Comparison of ENCODE assay signal across 20 cellular contexts in genomic region chrX:30181353-30181752, GRCh38. TPM values are rescaled to one million over a fixed set of nuclear protein-coding genes. Genes with fewer than 3 reads are reported as not detected.
A peak's percentile ranks its signal among the peaks of the same experiment; 100 is the strongest.
DNase-seq lines count a peak whose midpoint lies in the region; ATAC-seq and TF ChIP-seq lines count a peak whose summit lies in the region.
"Had no signal": no experiment of that assay in that cellular context is flagged by ENCODE, and none has a peak within 500 bp of the region (broad histone marks: within the 10 kb centered on the region; RNA-seq: fewer than 3 reads in every experiment).

No MANE protein-coding gene starts in this region.

- H3K27ac ChIP-seq in ascending aorta: peak overlapping the region; percentile 58 to 61
- no peak overlapping the region for H3K27ac ChIP-seq in adrenal gland
- H3K27ac ChIP-seq in Peyer's patch: no peak overlapping the region
- H3K27ac ChIP-seq: C4-2B had no signal

- H3K4me1 Mint-ChIP-seq in activated CD4-positive, alpha-beta memory T cell treated with anti-CD3 and anti-CD28 coated beads for 36 hours (ENCODE audit: low read depth): no peaks in the 10 kb centered on the region

- POLR2A ChIA-PET in activated CD4-positive, alpha-beta memory T cell treated with anti-CD3 and anti-CD28 coated beads for 36 hours (lab: Charles Lee): no interaction called here

- CTCF ChIA-PET in activated CD4-positive, alpha-beta memory T cell treated with anti-CD3 and anti-CD28 coated beads for 36 hours (lab: Charles Lee): no interaction called here

- no peaks in the 10 kb centered on the region for H3K36me3 ChIP-seq in ascending aorta
- no peaks in the 10 kb centered on the region for H3K36me3 ChIP-seq in adrenal gland (replicated peaks in 1 of 2)
- H3K36me3 ChIP-seq in Peyer's patch: no peaks in the 10 kb centered on the region
- H3K36me3 ChIP-seq: HAP-1, MG63 had no signal

- TF ChIP-seq POLR2A in adrenal gland (IDR thresholded peaks at IDR 0.05): no peak
- no peak for TF ChIP-seq POLR2A in Peyer's patch (IDR thresholded peaks at IDR 0.05)

- H3K4me1 ChIP-seq in ascending aorta: no peaks in the 10 kb centered on the region
- no peaks in the 10 kb centered on the region for H3K4me1 ChIP-seq in adrenal gland (replicated peaks in 1 of 2)
- H3K4me1 ChIP-seq in Peyer's patch: no peaks in the 10 kb centered on the region

- no peaks in the 10 kb centered on the region for H3K9me3 ChIP-seq in ascending aorta
- no peaks in the 10 kb centered on the region for H3K9me3 ChIP-seq in adrenal gland (replicated peaks in 1 of 3)
- H3K9me3 ChIP-seq in Peyer's patch: no peaks in the 10 kb centered on the region
- H3K9me3 ChIP-seq: HAP-1, MG63 had no signal

- 44 to 65% (median 57%) methylated on average over 1 of the region's 1 CpG for WGBS in adrenal gland, 4 donors

- DNase-seq in GM12865 (ENCODE audit: low read depth): peak; percentile 23
- DNase-seq in ascending aorta (ENCODE audit: low spot score in 2 of 2): no peak
- no peak for DNase-seq in activated effector memory CD4-positive, alpha-beta T cell treated with anti-CD3 and anti-CD28 coated beads, Interleukin-2, amount 50 U/mL, for 16 hours
- no peak for DNase-seq in adrenal gland
- no peak for DNase-seq in activated CD4-positive, alpha-beta memory T cell treated with anti-CD3 and anti-CD28 coated beads for 36 hours
- DNase-seq in Peyer's patch: no peak
- DNase-seq: MG63, NCI-H1105, NCI-H187, NCI-H774, Right ventricle myocardium superior had no signal

- H3K4me3 Mint-ChIP-seq in activated CD4-positive, alpha-beta memory T cell treated with anti-CD3 and anti-CD28 coated beads for 36 hours: no peak overlapping the region

- H3K27me3 Mint-ChIP-seq in activated CD4-positive, alpha-beta memory T cell treated with anti-CD3 and anti-CD28 coated beads for 36 hours: peaks cover 2% of the 10 kb centered on the region

- H3K27me3 ChIP-seq in ascending aorta (no peaks in the 10 kb centered on the region), adrenal gland (no peaks in the 10 kb centered on the region), Peyer's patch (no peaks in the 10 kb centered on the region)
- H3K27me3 ChIP-seq: MG63 had no signal

- H3K4me3 ChIP-seq in GM12865 (ENCODE audit: low read depth, low read length): no peak overlapping the region
- H3K4me3 ChIP-seq in ascending aorta: no peak overlapping the region
- H3K4me3 ChIP-seq in adrenal gland: no peak overlapping the region
- H3K4me3 ChIP-seq in Peyer's patch: no peak overlapping the region
- H3K4me3 ChIP-seq: HAP-1, MG63 had no signal

- H3K9me3 Mint-ChIP-seq in activated CD4-positive, alpha-beta memory T cell treated with anti-CD3 and anti-CD28 coated beads for 36 hours: no peaks in the 10 kb centered on the region

- H3K36me3 Mint-ChIP-seq in activated CD4-positive, alpha-beta memory T cell treated with anti-CD3 and anti-CD28 coated beads for 36 hours: no peaks in the 10 kb centered on the region

- H3K27ac Mint-ChIP-seq in activated CD4-positive, alpha-beta memory T cell treated with anti-CD3 and anti-CD28 coated beads for 36 hours: no peak overlapping the region

- no peak for TF ChIP-seq CTCF in GM12865 (IDR thresholded peaks at IDR 0.05; ENCODE audit: insufficient read depth, low read depth, low read length, missing control alignments)
- TF ChIP-seq CTCF in ascending aorta (IDR thresholded peaks at IDR 0.05): no peak
- TF ChIP-seq CTCF in adrenal gland (IDR thresholded peaks at IDR 0.05): no peak
- no peak for TF ChIP-seq CTCF in Peyer's patch (IDR thresholded peaks at IDR 0.05)

- ATAC-seq in GM19324 (IDR thresholded peaks at IDR 0.05; ENCODE audit: low FRiP score, unreplicated experiment): peak; percentile 72
- ATAC-seq in HG02798 (IDR thresholded peaks at IDR 0.05; ENCODE audit: poor library complexity, unreplicated experiment): peak; percentile 75
- ATAC-seq: HepG2, Panc1, SK-N-SH treated with all-trans-retinoic acid at 6 μM for 48 hours had no signal

- intact Hi-C loops in ascending aorta (cut with DNase I) (no loop called here), adrenal gland (cut with DNase I) (no loop called here)
- intact Hi-C loops in activated CD4-positive, alpha-beta memory T cell treated with anti-CD3 and anti-CD28 coated beads for 36 hours (cut with micrococcal nuclease): no loop called here

RNA-seq across cellular contexts. Expression of gene MAGEB2, which starts 34.0 kb away (rescaled TPM):
- not detected for total RNA-seq in ascending aorta
- under 1 TPM in 2 of 8 donors, not detected in 6; 0.14 to 0.19 TPM for total RNA-seq in adrenal gland
- polyA plus RNA-seq in adrenal gland: not detected
- total RNA-seq in activated CD4-positive, alpha-beta memory T cell treated with anti-CD3 and anti-CD28 coated beads for 36 hours: not detected
- not detected for total RNA-seq in Peyer's patch
- total RNA-seq: HepG2; Right ventricle myocardium superior; T-helper 1 cell treated with Interleukin-12 subunit alpha and Interleukin-12 subunit beta and Interleukin-4 antibody, amounts not matched to agents 30 ng/mL and 1 ng/mL, for 36 hours had no signal
- polyA plus RNA-seq: HepG2 had no signal

RNA-seq across cellular contexts. Expression of gene MAGEB3, which starts 49.1 kb away (rescaled TPM):
- total RNA-seq in ascending aorta (not detected), adrenal gland (under 1 TPM in 1 of 8 donors, not detected in 7; 0.71 TPM), Peyer's patch (not detected)
- under 1 TPM in 1 of 3 donors, not detected in 2; 0.03 TPM for polyA plus RNA-seq in adrenal gland
- total RNA-seq in activated CD4-positive, alpha-beta memory T cell treated with anti-CD3 and anti-CD28 coated beads for 36 hours: not detected
- total RNA-seq: HepG2; NCI-H460; Right ventricle myocardium superior; T-helper 1 cell treated with Interleukin-12 subunit alpha and Interleukin-12 subunit beta and Interleukin-4 antibody, amounts not matched to agents 30 ng/mL and 1 ng/mL, for 36 hours had no signal
- polyA plus RNA-seq: HepG2 had no signal

Comparison
In these comparisons a context has a peak if more than half of its experiments do, and no peak if none do; other contexts are left out.
1. H3K27ac ChIP-seq: peak in ascending aorta (2 of 2); none in adrenal gland (0 of 5) and Peyer's patch (0 of 4).